In genomic region chr9:75063556-75064305, GRCh38 we compare ENCODE assay signal across 13 cellular contexts. TPM values are rescaled to one million over a fixed set of nuclear protein-coding genes. Genes with fewer than 3 reads are reported as not detected.
DNase-seq lines count a peak whose midpoint lies in the region; ATAC-seq and TF ChIP-seq lines count a peak whose summit lies in the region.
"Had no signal": no experiment of that assay in that cellular context is flagged by ENCODE, and none has a peak within 500 bp of the region (broad histone marks: within the 10 kb centered on the region; RNA-seq: fewer than 3 reads in every experiment).

No MANE protein-coding gene starts in this region.

- no peaks in the 10 kb centered on the region for H3K9me3 ChIP-seq in CD8-positive, alpha-beta memory T cell (ENCODE audit: low read length)
- no peaks in the 10 kb centered on the region for H3K9me3 ChIP-seq in transverse colon
- H3K9me3 ChIP-seq: prostate gland had no signal

- no peaks in the 10 kb centered on the region for H3K4me1 Mint-ChIP-seq in CD8-positive, alpha-beta memory T cell
- peaks cover 20% of the 10 kb centered on the region for H3K4me1 Mint-ChIP-seq in HFFc6 (ENCODE audit: low read depth)
- H3K4me1 Mint-ChIP-seq in brain, result peaks cover 18% of the 10 kb centered on the region

- peaks cover 10 to 77% (median 16%) of the 10 kb centered on the region in 3 donors for H3K36me3 Mint-ChIP-seq in CD8-positive, alpha-beta memory T cell
- H3K36me3 Mint-ChIP-seq in HFFc6 (ENCODE audit: low read depth), result no peaks in the 10 kb centered on the region
- H3K36me3 Mint-ChIP-seq in brain, result no peaks in the 10 kb centered on the region

- intact Hi-C loops in transverse colon (cut with DNase I; ENCODE audit: low total_unique reads), result no loop called here

- peaks cover 0 to 2% (median 0%) of the 10 kb centered on the region in 5 donors for H3K9me3 Mint-ChIP-seq in CD8-positive, alpha-beta memory T cell
- H3K9me3 Mint-ChIP-seq in HFFc6 (peaks cover 10% of the 10 kb centered on the region), brain (peaks cover 0 to 6% (median 2%) of the 10 kb centered on the region in 5 experiments)

- no peak overlapping the region for H3K27ac ChIP-seq in CD8-positive, alpha-beta memory T cell (ENCODE audit: low read depth, low read length)
- H3K27ac ChIP-seq in transverse colon, result no peak overlapping the region
- H3K27ac ChIP-seq: cardiac muscle cell, prostate gland had no signal

- WGBS in transverse colon (ENCODE audit: low coverage in 1 of 2), 2 donors, result 36 to 61% methylated on average over 1 of the region's 1 CpG

- no peak overlapping the region for H3K4me3 Mint-ChIP-seq in CD8-positive, alpha-beta memory T cell
- H3K4me3 Mint-ChIP-seq in HFFc6, result no peak overlapping the region
- H3K4me3 Mint-ChIP-seq in brain, result no peak overlapping the region

- DNase-seq in CD8-positive, alpha-beta memory T cell, result no peak
- DNase-seq in HFFc6 (peak; percentile 24), myocyte (ENCODE audit: low read depth) (peak; percentile 86), transverse colon (no peak), COLO829 (ENCODE audit: low spot score) (no peak), NCI-H146 treated with DMSO at 0.1 percent for 48 hours (lab: John Stamatoyannopoulos, UW; ENCODE audit: unreplicated experiment) (no peak)
- DNase-seq: activated CD4-positive, CD25-positive, alpha-beta regulatory T cell treated with anti-CD3 and anti-CD28 coated beads, Interleukin-2, amount 50 U/mL, for 72 hours; KG1; NCI-H1930 had no signal

- TF ChIP-seq CTCF in HFFc6 (IDR thresholded peaks at IDR 0.05) (no peak), brain (conservative IDR thresholded peaks at IDR 0.05) (no peak), transverse colon (IDR thresholded peaks at IDR 0.05) (no peak)

- CTCF ChIA-PET in CD8-positive, alpha-beta memory T cell (lab: Charles Lee), result interaction anchor here (1.4 to 2.9 kb wide), 2 partner anchors 36 to 39 kb away, joined by 4 to 6 read pairs; partner anchors contain the start of gene CARNMT1

- no peaks in the 10 kb centered on the region for H3K27me3 Mint-ChIP-seq in CD8-positive, alpha-beta memory T cell
- H3K27me3 Mint-ChIP-seq in HFFc6 (ENCODE audit: insufficient read depth) (no peaks in the 10 kb centered on the region), brain (peaks cover 2% of the 10 kb centered on the region)

- no peaks in the 10 kb centered on the region for H3K27me3 ChIP-seq in CD8-positive, alpha-beta memory T cell (ENCODE audit: insufficient read depth, low read length, poor library complexity, severe bottlenecking)
- no peaks in the 10 kb centered on the region for H3K27me3 ChIP-seq in transverse colon
- H3K27me3 ChIP-seq: cardiac muscle cell had no signal

- TF ChIP-seq EP300 in transverse colon (IDR thresholded peaks at IDR 0.05; ENCODE audit: low read depth), result no peak

- in situ Hi-C loops in transverse colon (cut with MboI; ENCODE audit: low pct_ligation_motif_present in 1 of 4, low pct_unique_long_range_greater_than_20kb in 1 of 4, low sequenced_read_pairs in 3 of 4), result no loop called here

- peak overlapping the region in 6 of 8 donors; percentile 47 to 95 (median 68) for H3K27ac Mint-ChIP-seq in CD8-positive, alpha-beta memory T cell
- H3K27ac Mint-ChIP-seq in HFFc6, result peak overlapping the region; percentile 72
- peak overlapping the region in 4 of 5 experiments; percentile 8 to 74 (median 34) for H3K27ac Mint-ChIP-seq in brain

- H3K36me3 ChIP-seq in CD8-positive, alpha-beta memory T cell (ENCODE audit: insufficient read depth, low read length), result peaks cover 8% of the 10 kb centered on the region
- no peaks in the 10 kb centered on the region for H3K36me3 ChIP-seq in transverse colon
- H3K36me3 ChIP-seq: prostate gland had no signal

- TF ChIP-seq POLR2A in transverse colon (IDR thresholded peaks at IDR 0.05), result no peak

- no peak overlapping the region for H3K4me3 ChIP-seq in CD8-positive, alpha-beta memory T cell (ENCODE audit: low read length)
- H3K4me3 ChIP-seq in transverse colon, result no peak overlapping the region
- H3K4me3 ChIP-seq: cardiac muscle cell, prostate gland had no signal

- no peaks in the 10 kb centered on the region for H3K4me1 ChIP-seq in CD8-positive, alpha-beta memory T cell (ENCODE audit: insufficient read depth, low read length)
- peaks cover 0 to 5% (median 1%) of the 10 kb centered on the region in 4 donors for H3K4me1 ChIP-seq in transverse colon
- H3K4me1 ChIP-seq: prostate gland had no signal

- POLR2A ChIA-PET in CD8-positive, alpha-beta memory T cell (lab: Charles Lee), result no interaction called here

- no peak for ATAC-seq in HG02759 (IDR thresholded peaks at IDR 0.05; ENCODE audit: unreplicated experiment)

RNA-seq across cellular contexts. Expression of gene NMRK1, which starts 24.2 kb away (rescaled TPM):
- 10 to 100 TPM; 14.1 to 14.6 TPM for total RNA-seq in CD8-positive, alpha-beta memory T cell
- 48.4 TPM for polyA plus RNA-seq in CD8-positive, alpha-beta memory T cell
- 10 to 100 TPM; 16.7 to 23.2 (median 18.7) TPM for total RNA-seq in HFFc6 (2021; fragmentation: NEBNext Ultra II Directional; extraction: Animal tissue kit (Norgen Biotek cat#: 25700))
- 10.4 TPM for polyA plus RNA-seq in brain (ENCODE audit: insufficient read depth, low read depth, low replicate concordance)
- total RNA-seq in myocyte, result 39.0 and 42.6 TPM in 2 replicates
- polyA plus RNA-seq in myocyte (2012), result 23.2 TPM
- 10 to 100 TPM in 2 of 4 donors, 1 to 10 TPM in 2; 3.4 to 36.7 (median 21.6) TPM for total RNA-seq in transverse colon

RNA-seq across cellular contexts. Expression of gene OSTF1, which starts 24.6 kb away (rescaled TPM):
- 10 to 100 TPM; 71.9 to 76.0 TPM for total RNA-seq in CD8-positive, alpha-beta memory T cell
- 170 TPM for polyA plus RNA-seq in CD8-positive, alpha-beta memory T cell
- total RNA-seq in HFFc6 (2021; fragmentation: NEBNext Ultra II Directional; extraction: Animal tissue kit (Norgen Biotek cat#: 25700)), result 10 to 100 TPM; 57.9 to 71.6 (median 61.4) TPM
- polyA plus RNA-seq in brain (ENCODE audit: insufficient read depth, low read depth, low replicate concordance), result 28.3 TPM
- total RNA-seq in myocyte (18.7 and 24.6 TPM in 2 replicates), transverse colon (10 to 100 TPM in 2 of 4 donors, 1 to 10 TPM in 1, under 1 TPM in 1; 0.60 to 37.8 (median 19.0) TPM)
- polyA plus RNA-seq in myocyte (2012), result 27.1 TPM

RNA-seq across cellular contexts. Expression of gene CARNMT1, which starts 35.6 kb away (rescaled TPM):
- total RNA-seq in CD8-positive, alpha-beta memory T cell, result 10 to 100 TPM; 30.8 to 32.9 TPM
- 12.8 TPM for polyA plus RNA-seq in CD8-positive, alpha-beta memory T cell
- total RNA-seq in HFFc6 (2021; fragmentation: NEBNext Ultra II Directional; extraction: Animal tissue kit (Norgen Biotek cat#: 25700)), result 10 to 100 TPM; 28.1 to 34.3 (median 30.8) TPM
- 1.3 TPM for polyA plus RNA-seq in brain (ENCODE audit: insufficient read depth, low read depth, low replicate concordance)
- 40.2 and 42.1 TPM in 2 replicates for total RNA-seq in myocyte
- polyA plus RNA-seq in myocyte (2012), result 4.5 TPM
- total RNA-seq in transverse colon, result 10 to 100 TPM; 21.7 to 29.1 (median 25.1) TPM

Comparison
In these comparisons a context has a peak if more than half of its experiments do, and no peak if none do; other contexts are left out.
1. DNase-seq: peak in HFFc6 (single experiment) and myocyte (single experiment); none in CD8-positive, alpha-beta memory T cell (0 of 5), transverse colon (single experiment), COLO829 (single experiment) and NCI-H146 treated with DMSO at 0.1 percent for 48 hours (single experiment).
2. Peak in every context shown above with its lines, with median percentiles within 50 percentile points of each other: H3K27ac Mint-ChIP-seq.